Comparison of ENCODE assay signal across 1 cellular context in the genomic region with DNA sequence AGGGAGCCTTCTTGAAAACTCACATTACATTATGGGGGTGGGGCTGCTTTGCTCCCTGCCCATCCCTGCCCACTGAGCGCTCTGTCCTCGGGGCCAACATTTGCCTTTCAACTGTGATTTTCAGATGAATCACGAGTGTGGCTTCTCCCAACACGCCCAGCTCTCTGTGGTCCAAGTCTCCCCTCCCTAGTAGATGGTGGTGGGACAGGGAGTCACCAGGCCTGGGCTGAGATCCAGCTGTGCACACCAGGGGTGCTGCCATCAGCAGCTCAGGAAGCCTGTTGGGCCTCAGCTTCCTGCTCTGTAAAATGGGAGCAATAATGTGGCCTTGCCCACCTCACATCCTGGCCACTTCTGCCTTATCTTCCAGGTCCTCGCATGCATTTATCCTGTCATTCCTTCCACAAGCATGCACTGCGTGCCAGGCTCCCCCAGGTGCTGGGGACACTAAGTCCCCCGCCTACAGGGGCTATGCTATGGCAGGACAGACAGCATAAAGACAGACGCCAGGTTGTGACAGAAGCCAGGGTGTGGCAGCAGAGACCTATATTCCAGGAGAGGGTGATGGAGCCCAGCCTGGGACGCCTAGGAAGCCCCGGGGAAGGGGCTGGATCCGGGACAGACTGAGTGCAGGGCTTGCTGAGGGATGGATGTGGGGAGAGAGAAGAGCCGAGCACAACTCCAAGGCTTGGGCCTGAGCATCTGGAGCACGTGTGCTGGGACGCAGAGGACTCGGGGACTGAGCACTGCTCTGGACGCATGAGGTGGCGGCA.
TF ChIP-seq lines count a peak whose summit lies in the region.

No MANE protein-coding gene starts in this region.

TF ChIP-seq in SK-N-SH treated with all-trans-retinoic acid at 6 μM for 48 hours, 23 proteins besides CTCF, POLR2A, EP300 and RAD21 (continued from another document):
- no peak for TF ChIP-seq POU6F1 (CRISPR knock-in tag; IDR thresholded peaks at IDR 0.05; ENCODE audit: borderline replicate concordance, low read depth)
- TF ChIP-seq ZNF70 (CRISPR knock-in tag; IDR thresholded peaks at IDR 0.05) = no peak
- no peak for TF ChIP-seq ESRRG (CRISPR knock-in tag; IDR thresholded peaks at IDR 0.05)
- TF ChIP-seq ZFP3 (CRISPR knock-in tag; IDR thresholded peaks at IDR 0.05) = no peak
- TF ChIP-seq, protein P1, sequence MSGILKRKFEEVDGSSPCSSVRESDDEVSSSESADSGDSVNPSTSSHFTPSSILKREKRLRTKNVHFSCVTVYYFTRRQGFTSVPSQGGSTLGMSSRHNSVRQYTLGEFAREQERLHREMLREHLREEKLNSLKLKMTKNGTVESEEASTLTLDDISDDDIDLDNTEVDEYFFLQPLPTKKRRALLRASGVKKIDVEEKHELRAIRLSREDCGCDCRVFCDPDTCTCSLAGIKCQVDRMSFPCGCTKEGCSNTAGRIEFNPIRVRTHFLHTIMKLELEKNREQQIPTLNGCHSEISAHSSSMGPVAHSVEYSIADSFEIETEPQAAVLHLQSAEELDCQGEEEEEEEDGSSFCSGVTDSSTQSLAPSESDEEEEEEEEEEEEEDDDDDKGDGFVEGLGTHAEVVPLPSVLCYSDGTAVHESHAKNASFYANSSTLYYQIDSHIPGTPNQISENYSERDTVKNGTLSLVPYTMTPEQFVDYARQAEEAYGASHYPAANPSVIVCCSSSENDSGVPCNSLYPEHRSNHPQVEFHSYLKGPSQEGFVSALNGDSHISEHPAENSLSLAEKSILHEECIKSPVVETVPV (CRISPR knock-in tag; IDR thresholded peaks at IDR 0.05) = no peak
- no peak for TF ChIP-seq PATZ1 (CRISPR knock-in tag; IDR thresholded peaks at IDR 0.05; ENCODE audit: borderline replicate concordance)
- no peak for TF ChIP-seq ZC3H10 (CRISPR knock-in tag; IDR thresholded peaks at IDR 0.05)
- no peak for TF ChIP-seq TCF4 (CRISPR knock-in tag; IDR thresholded peaks at IDR 0.05; ENCODE audit: borderline replicate concordance)
- no peak for TF ChIP-seq OSR1 (CRISPR knock-in tag; IDR thresholded peaks at IDR 0.05)
- no peak for TF ChIP-seq CSDC2 (CRISPR knock-in tag; IDR thresholded peaks at IDR 0.05)
- TF ChIP-seq BACH2 (CRISPR knock-in tag; IDR thresholded peaks at IDR 0.05; ENCODE audit: borderline replicate concordance) = no peak
- TF ChIP-seq ZFP30 (CRISPR knock-in tag; IDR thresholded peaks at IDR 0.05) = no peak
- no peak for TF ChIP-seq TOX (CRISPR knock-in tag; IDR thresholded peaks at IDR 0.05; ENCODE audit: borderline replicate concordance)
- TF ChIP-seq ARNTL (CRISPR knock-in tag; IDR thresholded peaks at IDR 0.05; ENCODE audit: borderline replicate concordance, low read depth) = no peak
- no peak for TF ChIP-seq GLIS3 (CRISPR knock-in tag; IDR thresholded peaks at IDR 0.05)
- TF ChIP-seq ZNF565 (CRISPR knock-in tag; conservative IDR thresholded peaks at IDR 0.05; ENCODE audit: low read depth) = no peak
